Comparison of ENCODE assay signal across 8 cellular contexts in the genomic region with DNA sequence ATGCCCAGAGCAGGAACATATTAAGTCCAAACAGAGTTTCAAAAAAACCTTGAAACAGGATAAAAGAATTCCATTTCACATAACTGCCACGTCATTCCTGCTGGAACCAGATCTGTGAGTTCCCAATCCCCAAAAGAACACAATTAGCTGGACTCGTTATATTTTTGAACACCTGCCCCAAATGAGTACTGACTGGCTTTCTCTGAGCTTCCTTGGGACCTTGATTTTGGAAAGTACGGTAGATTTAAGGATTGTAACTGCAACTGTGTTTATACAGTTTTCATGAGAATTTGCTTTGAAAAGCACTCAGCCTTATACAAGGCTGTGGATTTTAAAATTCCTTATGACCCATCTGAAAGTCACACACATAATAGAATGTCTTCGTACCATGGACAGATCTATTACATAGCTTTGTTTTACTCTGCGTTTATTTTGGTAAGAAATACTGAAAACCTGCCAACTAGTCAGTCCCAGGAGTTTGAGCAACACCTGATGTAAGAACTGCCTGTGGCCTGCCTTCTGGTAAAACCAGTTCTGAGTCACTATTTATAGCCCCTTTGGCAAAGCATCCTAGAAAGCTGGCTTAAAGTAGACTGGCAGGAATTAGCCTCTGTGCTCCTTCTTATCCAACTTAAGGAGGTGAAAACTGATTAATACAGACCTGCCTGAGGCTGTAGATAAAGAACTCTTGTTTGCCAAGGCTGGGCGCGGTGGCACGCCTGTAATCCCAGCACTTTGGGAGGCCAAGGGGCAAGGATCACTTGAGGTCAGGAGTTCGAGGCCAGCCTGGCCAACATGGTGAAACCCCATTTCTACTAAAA. TPM values are rescaled to one million over a fixed set of nuclear protein-coding genes. Genes with fewer than 3 reads are reported as not detected.
A peak's percentile ranks its signal among the peaks of the same experiment; 100 is the strongest.
DNase-seq lines count a peak whose midpoint lies in the region; ATAC-seq and TF ChIP-seq lines count a peak whose summit lies in the region.

No MANE protein-coding gene starts in this region.

- no peak overlapping the region for H2AFZ ChIP-seq in GM23338

- no peaks in the 10 kb centered on the region for H3F3A ChIP-seq in GM23338 (replicated peaks; ENCODE audit: low read depth)

- 86 to 92% methylated on average over 8 to 9 of the region's 9 CpGs for WGBS in endodermal cell (ENCODE audit: insufficient coverage in 1 of 2, insufficient read length in 1 of 2), 2 experiments

- H3K9me3 ChIP-seq in endodermal cell (ENCODE audit: control insufficient read depth, low read length) = no peaks in the 10 kb centered on the region

- H3K27me3 Mint-ChIP-seq in GM23338 (ENCODE audit: insufficient read depth, low read depth, poor library complexity) (peaks cover 6% of the 10 kb centered on the region), endodermal cell (ENCODE audit: insufficient read depth) (no peaks in the 10 kb centered on the region)

- H3K4me2 ChIP-seq in GM23338 = no peak overlapping the region

- H3K4me1 Mint-ChIP-seq in GM23338 (peaks cover 22% of the 10 kb centered on the region), endodermal cell (peaks cover 9% of the 10 kb centered on the region)

- no peaks in the 10 kb centered on the region for H3K9me2 ChIP-seq in GM23338 (ENCODE audit: insufficient read depth)

- H3K4me3 ChIP-seq in GM23338 = no peak overlapping the region
- H3K4me3 ChIP-seq in fibroblast of villous mesenchyme (ENCODE audit: low read depth, low read length) = no peak overlapping the region
- no peak overlapping the region for H3K4me3 ChIP-seq in endodermal cell (ENCODE audit: low read length)

- no peaks in the 10 kb centered on the region for H3K36me3 ChIP-seq in GM23338 (ENCODE audit: insufficient read depth)
- H3K36me3 ChIP-seq in endodermal cell (ENCODE audit: control insufficient read depth, insufficient read depth, low read length) = peaks cover 67% of the 10 kb centered on the region

- H3K4me1 ChIP-seq in GM23338 (ENCODE audit: insufficient read depth) (no peaks in the 10 kb centered on the region), endodermal cell (ENCODE audit: control insufficient read depth, insufficient read depth, low read length) (peaks cover 3% of the 10 kb centered on the region)

- no peak overlapping the region for H3K9ac ChIP-seq in endodermal cell (ENCODE audit: extremely low read depth, low read length, poor library complexity, severe bottlenecking)

- H3K4me3 Mint-ChIP-seq in GM23338 = no peak overlapping the region
- no peak overlapping the region for H3K4me3 Mint-ChIP-seq in endodermal cell

- peak; percentile 24 for DNase-seq in GM23338 (ENCODE audit: low spot score)
- DNase-seq in RPMI7951 (ENCODE audit: low read depth) = peak; percentile 52
- peak; percentile 70 for DNase-seq in fibroblast of villous mesenchyme (ENCODE audit: low read depth)
- DNase-seq in pulmonary artery endothelial cell (ENCODE audit: low read depth, low spot score) = peak; percentile 29
- DNase-seq in NCI-H1930 (lab: John Stamatoyannopoulos, UW) = no peak
- DNase-seq in endodermal cell = no peak

- TF ChIP-seq CTCF in GM23338 (conservative IDR thresholded peaks at IDR 0.05; ENCODE audit: low read depth in 2 of 2) = no peak
- TF ChIP-seq CTCF in fibroblast of villous mesenchyme (IDR thresholded peaks at IDR 0.05; ENCODE audit: insufficient read depth, low read depth, low read length) = no peak
- TF ChIP-seq CTCF in endodermal cell (conservative IDR thresholded peaks at IDR 0.05) = no peak

- no peak overlapping the region for H3K27ac ChIP-seq in GM23338 (ENCODE audit: low read depth)
- no peak overlapping the region for H3K27ac ChIP-seq in endodermal cell (ENCODE audit: low read depth, low read length)

- peaks cover 12% of the 10 kb centered on the region; the same call in 2 of the 3 replicates for H3K36me3 Mint-ChIP-seq in GM23338 (ENCODE audit: low read depth)
- H3K36me3 Mint-ChIP-seq in endodermal cell (ENCODE audit: low read depth) = peaks cover 60% of the 10 kb centered on the region

- H3K27ac Mint-ChIP-seq in GM23338 (peak overlapping the region; percentile 88), endodermal cell (no peak overlapping the region)

- H3K9me3 Mint-ChIP-seq in GM23338 (no peaks in the 10 kb centered on the region), endodermal cell (no peaks in the 10 kb centered on the region)

- peak; percentile 52 for ATAC-seq in GM23338
- no peak for ATAC-seq in HG03442 (IDR thresholded peaks at IDR 0.05; ENCODE audit: unreplicated experiment)
- ATAC-seq in HG03342 (IDR thresholded peaks at IDR 0.05; ENCODE audit: unreplicated experiment) = no peak

- peaks cover 8% of the 10 kb centered on the region; the same call in 1 of the 2 replicates for H4K20me1 ChIP-seq in GM23338 (replicated peaks; ENCODE audit: insufficient read depth)

- no peaks in the 10 kb centered on the region for H3K79me2 ChIP-seq in GM23338 (replicated peaks; ENCODE audit: insufficient read depth)

- H3K27me3 ChIP-seq in GM23338 (ENCODE audit: insufficient read depth) (no peaks in the 10 kb centered on the region), endodermal cell (ENCODE audit: control insufficient read depth, insufficient read depth, low read length, poor library complexity, severe bottlenecking) (no peaks in the 10 kb centered on the region)

TF ChIP-seq in GM23338, 12 proteins besides CTCF, POLR2A, EP300 and RAD21 (continues in another document):
- TF ChIP-seq NANOG (IDR thresholded peaks at IDR 0.05; ENCODE audit: borderline replicate concordance) (no peak), POLR2AphosphoS5 (IDR thresholded peaks at IDR 0.05; ENCODE audit: low read depth) (no peak), EZH2phosphoT487 (IDR thresholded peaks at IDR 0.05; ENCODE audit: unreplicated experiment) (no peak), JUNB (IDR thresholded peaks at IDR 0.05; ENCODE audit: unreplicated experiment) (no peak)
- TF ChIP-seq, protein P1, sequence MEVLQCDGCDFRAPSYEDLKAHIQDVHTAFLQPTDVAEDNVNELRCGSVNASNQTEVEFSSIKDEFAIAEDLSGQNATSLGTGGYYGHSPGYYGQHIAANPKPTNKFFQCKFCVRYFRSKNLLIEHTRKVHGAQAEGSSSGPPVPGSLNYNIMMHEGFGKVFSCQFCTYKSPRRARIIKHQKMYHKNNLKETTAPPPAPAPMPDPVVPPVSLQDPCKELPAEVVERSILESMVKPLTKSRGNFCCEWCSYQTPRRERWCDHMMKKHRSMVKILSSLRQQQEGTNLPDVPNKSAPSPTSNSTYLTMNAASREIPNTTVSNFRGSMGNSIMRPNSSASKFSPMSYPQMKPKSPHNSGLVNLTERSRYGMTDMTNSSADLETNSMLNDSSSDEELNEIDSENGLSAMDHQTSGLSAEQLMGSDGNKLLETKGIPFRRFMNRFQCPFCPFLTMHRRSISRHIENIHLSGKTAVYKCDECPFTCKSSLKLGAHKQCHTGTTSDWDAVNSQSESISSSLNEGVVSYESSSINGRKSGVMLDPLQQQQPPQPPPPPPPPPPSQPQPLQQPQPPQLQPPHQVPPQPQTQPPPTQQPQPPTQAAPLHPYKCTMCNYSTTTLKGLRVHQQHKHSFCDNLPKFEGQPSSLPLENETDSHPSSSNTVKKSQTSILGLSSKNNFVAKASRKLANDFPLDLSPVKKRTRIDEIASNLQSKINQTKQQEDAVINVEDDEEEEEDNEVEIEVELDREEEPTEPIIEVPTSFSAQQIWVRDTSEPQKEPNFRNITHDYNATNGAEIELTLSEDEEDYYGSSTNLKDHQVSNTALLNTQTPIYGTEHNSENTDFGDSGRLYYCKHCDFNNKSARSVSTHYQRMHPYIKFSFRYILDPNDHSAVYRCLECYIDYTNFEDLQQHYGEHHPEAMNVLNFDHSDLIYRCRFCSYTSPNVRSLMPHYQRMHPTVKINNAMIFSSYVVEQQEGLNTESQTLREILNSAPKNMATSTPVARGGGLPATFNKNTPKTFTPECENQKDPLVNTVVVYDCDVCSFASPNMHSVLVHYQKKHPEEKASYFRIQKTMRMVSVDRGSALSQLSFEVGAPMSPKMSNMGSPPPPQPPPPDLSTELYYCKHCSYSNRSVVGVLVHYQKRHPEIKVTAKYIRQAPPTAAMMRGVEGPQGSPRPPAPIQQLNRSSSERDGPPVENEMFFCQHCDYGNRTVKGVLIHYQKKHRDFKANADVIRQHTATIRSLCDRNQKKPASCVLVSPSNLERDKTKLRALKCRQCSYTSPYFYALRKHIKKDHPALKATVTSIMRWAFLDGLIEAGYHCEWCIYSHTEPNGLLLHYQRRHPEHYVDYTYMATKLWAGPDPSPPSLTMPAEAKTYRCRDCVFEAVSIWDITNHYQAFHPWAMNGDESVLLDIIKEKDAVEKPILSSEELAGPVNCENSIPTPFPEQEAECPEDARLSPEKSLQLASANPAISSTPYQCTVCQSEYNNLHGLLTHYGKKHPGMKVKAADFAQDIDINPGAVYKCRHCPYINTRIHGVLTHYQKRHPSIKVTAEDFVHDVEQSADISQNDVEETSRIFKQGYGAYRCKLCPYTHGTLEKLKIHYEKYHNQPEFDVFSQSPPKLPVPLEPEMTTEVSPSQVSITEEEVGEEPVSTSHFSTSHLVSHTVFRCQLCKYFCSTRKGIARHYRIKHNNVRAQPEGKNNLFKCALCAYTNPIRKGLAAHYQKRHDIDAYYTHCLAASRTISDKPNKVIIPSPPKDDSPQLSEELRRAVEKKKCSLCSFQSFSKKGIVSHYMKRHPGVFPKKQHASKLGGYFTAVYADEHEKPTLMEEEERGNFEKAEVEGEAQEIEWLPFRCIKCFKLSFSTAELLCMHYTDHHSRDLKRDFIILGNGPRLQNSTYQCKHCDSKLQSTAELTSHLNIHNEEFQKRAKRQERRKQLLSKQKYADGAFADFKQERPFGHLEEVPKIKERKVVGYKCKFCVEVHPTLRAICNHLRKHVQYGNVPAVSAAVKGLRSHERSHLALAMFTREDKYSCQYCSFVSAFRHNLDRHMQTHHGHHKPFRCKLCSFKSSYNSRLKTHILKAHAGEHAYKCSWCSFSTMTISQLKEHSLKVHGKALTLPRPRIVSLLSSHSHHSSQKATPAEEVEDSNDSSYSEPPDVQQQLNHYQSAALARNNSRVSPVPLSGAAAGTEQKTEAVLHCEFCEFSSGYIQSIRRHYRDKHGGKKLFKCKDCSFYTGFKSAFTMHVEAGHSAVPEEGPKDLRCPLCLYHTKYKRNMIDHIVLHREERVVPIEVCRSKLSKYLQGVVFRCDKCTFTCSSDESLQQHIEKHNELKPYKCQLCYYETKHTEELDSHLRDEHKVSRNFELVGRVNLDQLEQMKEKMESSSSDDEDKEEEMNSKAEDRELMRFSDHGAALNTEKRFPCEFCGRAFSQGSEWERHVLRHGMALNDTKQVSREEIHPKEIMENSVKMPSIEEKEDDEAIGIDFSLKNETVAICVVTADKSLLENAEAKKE (CRISPR knock-in tag; IDR thresholded peaks at IDR 0.05) = no peak

RNA-seq across cellular contexts. Expression of a gene that starts 48.1 kb away (rescaled TPM):
- 8.7 and 9.0 TPM in 2 replicates for total RNA-seq in GM23338 (2014; rRNA removed; shearing (Covaris generic))
- polyA plus RNA-seq in GM23338 (2016; fragmentation: Nextera tagmentation; extraction: Ambion mirVana) = 2.4 and 3.0 TPM in 2 replicates
- 0.10 TPM in 1 of 2 replicates, not detected in the other for total RNA-seq in RPMI7951 (2014; rRNA removed; shearing (Covaris generic))
- total RNA-seq in fibroblast of villous mesenchyme (under 0.01 TPM in 2 replicates), pulmonary artery endothelial cell (25.0 and 33.6 TPM in 2 replicates), endodermal cell (10 to 100 TPM; 22.3 to 36.6 TPM)
- polyA plus RNA-seq in endodermal cell (2013, experiment 1 of 2) = 11.9 TPM
- polyA plus RNA-seq in endodermal cell (2013, experiment 2 of 2) = 10.9 TPM

Comparison
In these comparisons a context has a peak if more than half of its experiments do, and no peak if none do; other contexts are left out.
1. DNase-seq: peak in GM23338 (single experiment), RPMI7951 (single experiment), fibroblast of villous mesenchyme (single experiment) and pulmonary artery endothelial cell (single experiment); none in NCI-H1930 (0 of 2) and endodermal cell (single experiment).